8 cellular contexts compared by ENCODE assay signal in the genomic region with DNA sequence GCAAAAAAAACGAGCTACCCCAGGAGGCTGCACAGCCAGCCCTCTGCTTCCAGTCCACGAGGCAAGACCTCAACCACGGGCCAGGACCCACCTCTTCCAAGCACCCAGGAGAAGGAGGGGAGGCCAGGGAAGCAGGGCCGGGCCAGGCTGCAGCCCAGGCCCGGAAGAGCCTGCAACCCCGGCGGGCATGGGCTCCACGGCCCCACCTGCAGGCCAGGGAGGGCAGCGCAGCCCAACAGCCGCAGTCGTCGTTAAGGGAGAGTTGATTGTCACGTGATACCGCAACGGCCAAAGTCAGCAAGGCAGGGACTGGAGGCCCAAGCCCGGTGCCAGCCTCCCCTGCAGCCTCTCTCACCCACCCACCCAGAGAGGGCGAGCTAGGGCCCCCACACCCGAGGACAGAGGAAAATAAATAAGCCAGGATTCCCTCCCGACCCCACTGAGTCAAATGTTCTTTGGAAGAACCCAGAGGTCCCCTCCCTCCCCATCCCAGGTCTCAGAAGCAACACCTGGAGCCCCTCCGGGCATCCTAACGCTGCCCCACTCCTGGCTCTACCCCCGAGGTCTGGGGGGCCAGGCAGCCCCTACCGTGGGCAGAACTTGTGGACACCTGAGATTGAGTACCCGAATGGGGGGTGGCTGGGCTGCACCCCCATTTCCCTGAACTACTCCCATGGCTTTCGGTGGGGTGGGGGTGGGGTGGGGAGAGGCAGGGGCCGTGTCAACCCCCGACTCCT. TPM values are rescaled to one million over a fixed set of nuclear protein-coding genes. Genes with fewer than 3 reads are reported as not detected.
A peak's percentile ranks its signal among the peaks of the same experiment; 100 is the strongest.
DNase-seq lines count a peak whose midpoint lies in the region; ATAC-seq and TF ChIP-seq lines count a peak whose summit lies in the region.

No MANE protein-coding gene starts in this region.

- POLR2A ChIA-PET in RWPE1 (lab: Yijun Ruan, JAX; ENCODE audit: low non-redundant PET): no interaction called here

- no peaks in the 10 kb centered on the region for H3K27me3 Mint-ChIP-seq in activated T-helper 17 cell treated with anti-CD3 and anti-CD28 coated beads, Interleukin-2, amount 50 U/mL, for 72 hours
- H3K27me3 Mint-ChIP-seq in type B pancreatic cell: no peaks in the 10 kb centered on the region

- CTCF ChIA-PET in RWPE1 (lab: Yijun Ruan, JAX): interaction anchor here (0.6 kb wide), 1 partner anchor 13 kb away, joined by 3 read pairs; no protein-coding TSS in a partner anchor

- H3K4me3 ChIP-seq in fibroblast of pulmonary artery (replicated peaks; ENCODE audit: low read depth, low read length) (no peak overlapping the region), osteoblast (ENCODE audit: insufficient read depth, low read length) (no peak overlapping the region)

- H3K9me3 ChIP-seq in osteoblast (ENCODE audit: low read depth, low read length): no peaks in the 10 kb centered on the region

- no peak overlapping the region for H3K4me2 ChIP-seq in osteoblast (ENCODE audit: insufficient read depth, low read length)

- peaks cover 57% of the 10 kb centered on the region for H4K20me1 ChIP-seq in osteoblast (ENCODE audit: insufficient read depth, low read length)

- peaks cover 14% of the 10 kb centered on the region for H3K4me1 Mint-ChIP-seq in activated T-helper 17 cell treated with anti-CD3 and anti-CD28 coated beads, Interleukin-2, amount 50 U/mL, for 72 hours
- peaks cover 6% of the 10 kb centered on the region for H3K4me1 Mint-ChIP-seq in type B pancreatic cell (ENCODE audit: unreplicated experiment)

- H3K36me3 Mint-ChIP-seq in activated T-helper 17 cell treated with anti-CD3 and anti-CD28 coated beads, Interleukin-2, amount 50 U/mL, for 72 hours (ENCODE audit: low read depth): no peaks in the 10 kb centered on the region
- H3K36me3 Mint-ChIP-seq in type B pancreatic cell: no peaks in the 10 kb centered on the region

- ATAC-seq in activated T-helper 17 cell treated with anti-CD3 and anti-CD28 coated beads, Interleukin-2, amount 50 U/mL, for 72 hours (replicated peaks): peak; percentile 20
- ATAC-seq in GM21737 (IDR thresholded peaks at IDR 0.05; ENCODE audit: unreplicated experiment): no peak

- TF ChIP-seq CTCF in RWPE1 (conservative IDR thresholded peaks at IDR 0.05; ENCODE audit: low read depth) (peak; percentile 95), fibroblast of pulmonary artery (IDR thresholded peaks at IDR 0.05; ENCODE audit: low read length, missing control alignments) (peak; percentile 76), osteoblast (IDR thresholded peaks at IDR 0.05; ENCODE audit: extremely low read depth, low read depth, low read length) (peak; percentile 79), type B pancreatic cell (conservative IDR thresholded peaks at IDR 0.05) (peak; percentile 88)

- H3K27ac Mint-ChIP-seq in activated T-helper 17 cell treated with anti-CD3 and anti-CD28 coated beads, Interleukin-2, amount 50 U/mL, for 72 hours: peak overlapping the region; percentile 81
- H3K27ac Mint-ChIP-seq in type B pancreatic cell: peak overlapping the region; percentile 91

- peaks cover 18% of the 10 kb centered on the region for H3K4me1 ChIP-seq in osteoblast (ENCODE audit: insufficient read depth, low read length)

- DNase-seq in COLO668 (lab: John Stamatoyannopoulos, UW; ENCODE audit: unreplicated experiment) (peak; percentile 78), HT-29 (ENCODE audit: low spot score) (peak; percentile 73), RWPE1 (ENCODE audit: low spot score) (peak; percentile 73), fibroblast of pulmonary artery (ENCODE audit: low read depth) (peak; percentile 79), osteoblast (ENCODE audit: insufficient read length, low spot score, missing footprints) (peak; percentile 100), type B pancreatic cell (ENCODE audit: extremely low spot score, unreplicated experiment) (peak; percentile 87)

- no peaks in the 10 kb centered on the region for H3K27me3 ChIP-seq in osteoblast (ENCODE audit: insufficient read depth, low read length)

- no peaks in the 10 kb centered on the region for H3K9me3 Mint-ChIP-seq in activated T-helper 17 cell treated with anti-CD3 and anti-CD28 coated beads, Interleukin-2, amount 50 U/mL, for 72 hours
- H3K9me3 Mint-ChIP-seq in type B pancreatic cell: no peaks in the 10 kb centered on the region

- peaks cover 83% of the 10 kb centered on the region for H3K79me2 ChIP-seq in osteoblast (ENCODE audit: insufficient read depth, low read length)

- no peak overlapping the region for H2AFZ ChIP-seq in osteoblast (ENCODE audit: low read length)

- peak overlapping the region; percentile 61 for H3K4me3 Mint-ChIP-seq in activated T-helper 17 cell treated with anti-CD3 and anti-CD28 coated beads, Interleukin-2, amount 50 U/mL, for 72 hours
- H3K4me3 Mint-ChIP-seq in type B pancreatic cell: peak overlapping the region; percentile 79

- peaks cover 2% of the 10 kb centered on the region for H3K36me3 ChIP-seq in osteoblast (ENCODE audit: insufficient read depth, low read length)

- H3K27ac ChIP-seq in RWPE1: peak overlapping the region; percentile 98
- no peak overlapping the region for H3K27ac ChIP-seq in osteoblast (ENCODE audit: low read depth, low read length)

RNA-seq across cellular contexts. Expression of a gene that starts 5.2 kb away (rescaled TPM):
- 19.1 and 26.1 TPM in 2 replicates for total RNA-seq in HT-29 (2014; rRNA removed; shearing (Covaris generic))
- 10 to 100 TPM; 39.7 to 50.0 TPM for total RNA-seq in activated T-helper 17 cell treated with anti-CD3 and anti-CD28 coated beads, Interleukin-2, amount 50 U/mL, for 72 hours
- total RNA-seq in osteoblast (8.5 and 9.4 TPM in 2 replicates), type B pancreatic cell (ENCODE audit: low replicate concordance) (36.4 and 37.9 TPM in 2 replicates)

RNA-seq across cellular contexts. Expression of a gene that starts 9.9 kb away (rescaled TPM):
- 25.2 and 34.5 TPM in 2 replicates for total RNA-seq in HT-29 (2014; rRNA removed; shearing (Covaris generic))
- 10 to 100 TPM; 16.3 to 32.9 TPM for total RNA-seq in activated T-helper 17 cell treated with anti-CD3 and anti-CD28 coated beads, Interleukin-2, amount 50 U/mL, for 72 hours
- total RNA-seq in osteoblast (6.9 and 11.5 TPM in 2 replicates), type B pancreatic cell (ENCODE audit: low replicate concordance) (17.9 and 18.1 TPM in 2 replicates)

RNA-seq across cellular contexts. Expression of a gene that starts 31.8 kb away (rescaled TPM):
- 136 and 141 TPM in 2 replicates for total RNA-seq in HT-29 (2014; rRNA removed; shearing (Covaris generic))
- total RNA-seq in activated T-helper 17 cell treated with anti-CD3 and anti-CD28 coated beads, Interleukin-2, amount 50 U/mL, for 72 hours: 100 to 1,000 TPM in 1 of 2 donors, 10 to 100 TPM in 1; 84.4 to 109 TPM
- total RNA-seq in osteoblast: 49.5 and 52.5 TPM in 2 replicates
- total RNA-seq in type B pancreatic cell (ENCODE audit: low replicate concordance): 60.4 and 62.0 TPM in 2 replicates

RNA-seq across cellular contexts. Expression of a gene that starts 41.4 kb away (rescaled TPM):
- total RNA-seq in HT-29 (2014; rRNA removed; shearing (Covaris generic)): 0.65 and 2.0 TPM in 2 replicates
- total RNA-seq in activated T-helper 17 cell treated with anti-CD3 and anti-CD28 coated beads, Interleukin-2, amount 50 U/mL, for 72 hours: 10 to 100 TPM; 10.1 to 44.8 TPM
- total RNA-seq in osteoblast (0.59 and 0.72 TPM in 2 replicates), type B pancreatic cell (ENCODE audit: low replicate concordance) (0.48 and 1.5 TPM in 2 replicates)

RNA-seq across cellular contexts. Expression of a gene that starts 51.7 kb away (rescaled TPM):
- total RNA-seq in HT-29 (2014; rRNA removed; shearing (Covaris generic)): 3.2 and 6.9 TPM in 2 replicates
- total RNA-seq in activated T-helper 17 cell treated with anti-CD3 and anti-CD28 coated beads, Interleukin-2, amount 50 U/mL, for 72 hours: 10 to 100 TPM; 11.6 to 12.2 TPM
- 3.3 and 3.8 TPM in 2 replicates for total RNA-seq in osteoblast
- total RNA-seq in type B pancreatic cell (ENCODE audit: low replicate concordance): 12.1 and 13.9 TPM in 2 replicates
